2 cellular contexts compared by ENCODE assay signal in genomic region chr18:59648469-59648868, GRCh38. TPM values are rescaled to one million over a fixed set of nuclear protein-coding genes. Genes with fewer than 3 reads are reported as not detected.
"Had no signal": no experiment of that assay in that cellular context is flagged by ENCODE, and none has a peak within 500 bp of the region (broad histone marks: within the 10 kb centered on the region; RNA-seq: fewer than 3 reads in every experiment).

No MANE protein-coding gene starts in this region.

RNA-seq across cellular contexts. Expression of gene CCBE1, which starts 48.8 kb away (rescaled TPM):
- total RNA-seq: naive thymus-derived CD8-positive, alpha-beta T cell; natural killer cell treated with Interleukin-12 subunit alpha and Interleukin-12 subunit beta and Interleukin-15 and Interleukin-18, amount 100 ng/mL, for 72 hours had no signal
